1 cellular context compared by ENCODE assay signal in the genomic region with DNA sequence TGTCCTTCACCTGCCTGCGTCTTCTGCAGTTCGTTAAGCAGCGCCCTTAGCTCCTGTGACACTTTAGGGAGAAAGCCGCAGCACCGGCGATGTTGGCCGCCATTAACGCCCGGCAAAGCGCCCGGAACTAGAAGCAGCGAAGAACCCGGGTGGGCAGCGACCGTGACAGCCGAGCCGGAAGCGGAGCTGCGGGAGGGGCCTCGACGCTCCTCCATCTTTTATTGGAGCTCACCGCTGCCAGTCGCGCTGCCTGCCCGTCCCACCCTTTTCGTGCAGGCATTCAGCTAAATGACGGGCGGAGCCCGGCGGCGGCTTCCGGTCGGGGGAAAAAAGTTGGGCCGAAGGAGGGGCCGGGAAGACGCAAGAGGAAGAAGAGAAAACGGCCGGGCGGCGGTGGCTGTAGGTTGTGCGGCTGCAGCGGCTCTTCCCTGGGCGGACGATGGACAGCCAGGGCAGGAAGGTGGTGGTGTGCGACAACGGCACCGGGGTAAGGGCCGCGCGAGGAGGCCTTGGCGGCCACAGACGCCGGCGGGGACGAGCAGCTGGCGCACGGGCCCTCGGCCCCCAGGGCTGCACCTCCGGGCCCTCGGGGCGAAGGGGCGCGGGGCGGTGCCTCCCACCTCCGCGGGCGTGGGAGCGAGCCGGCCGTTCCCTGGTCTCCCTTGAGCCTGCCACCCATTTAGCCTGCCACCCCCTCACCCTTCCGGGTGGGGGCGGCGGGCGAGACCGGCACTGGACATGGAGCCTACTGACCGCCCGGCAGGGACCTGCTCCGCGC.
TF ChIP-seq lines count a peak whose summit lies in the region.

A gene (plus strand): TSS at position 361 of the 778 bp plus-strand sequence. CDS start 79 bp downstream, at position 440.

TF ChIP-seq in GM12878, 131 proteins besides CTCF, POLR2A, EP300 and RAD21 (continued from another document and continues in another):
- peak; percentile 86 for TF ChIP-seq PML (IDR thresholded peaks at IDR 0.05; ENCODE audit: low read length)
- TF ChIP-seq CHD4 (IDR thresholded peaks at IDR 0.05), result no peak
- TF ChIP-seq IKZF2 (IDR thresholded peaks at IDR 0.05), result peak; percentile 21 to 46; a peak in 2 of 4 replicates
- peak; percentile 75 for TF ChIP-seq MYC (IDR thresholded peaks at IDR 0.05; ENCODE audit: insufficient read depth, insufficient read length, insufficient replicate concordance, low read length, severe bottlenecking)
- peak; percentile 70 for TF ChIP-seq SIN3A (IDR thresholded peaks at IDR 0.05; ENCODE audit: low read depth, low read length)
- TF ChIP-seq IKZF1 (conservative IDR thresholded peaks at IDR 0.05), result peak; percentile 90
- TF ChIP-seq, protein P1, sequence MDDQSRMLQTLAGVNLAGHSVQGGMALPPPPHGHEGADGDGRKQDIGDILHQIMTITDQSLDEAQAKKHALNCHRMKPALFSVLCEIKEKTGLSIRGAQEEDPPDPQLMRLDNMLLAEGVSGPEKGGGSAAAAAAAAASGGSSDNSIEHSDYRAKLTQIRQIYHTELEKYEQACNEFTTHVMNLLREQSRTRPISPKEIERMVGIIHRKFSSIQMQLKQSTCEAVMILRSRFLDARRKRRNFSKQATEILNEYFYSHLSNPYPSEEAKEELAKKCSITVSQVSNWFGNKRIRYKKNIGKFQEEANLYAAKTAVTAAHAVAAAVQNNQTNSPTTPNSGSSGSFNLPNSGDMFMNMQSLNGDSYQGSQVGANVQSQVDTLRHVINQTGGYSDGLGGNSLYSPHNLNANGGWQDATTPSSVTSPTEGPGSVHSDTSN (IDR thresholded peaks at IDR 0.05; ENCODE audit: insufficient replicate concordance, low read depth, low read length), result peak; percentile 98
- peak; percentile 31 for TF ChIP-seq FOS (IDR thresholded peaks at IDR 0.05; ENCODE audit: borderline replicate concordance, extremely low read depth, insufficient read length)
- TF ChIP-seq SMAD5 (IDR thresholded peaks at IDR 0.05; ENCODE audit: low read depth), result peak; percentile 93
- 0 out of 2 replicates have a peak, but pooled peaks have one; percentile 23 for TF ChIP-seq ASH2L (IDR thresholded peaks at IDR 0.05; ENCODE audit: borderline replicate concordance, low read depth)
- peak; percentile 66; the same call in 1 of the 2 replicates for TF ChIP-seq ZNF384 (IDR thresholded peaks at IDR 0.05; ENCODE audit: borderline replicate concordance, low read depth, low read length)
- TF ChIP-seq, protein P2, sequence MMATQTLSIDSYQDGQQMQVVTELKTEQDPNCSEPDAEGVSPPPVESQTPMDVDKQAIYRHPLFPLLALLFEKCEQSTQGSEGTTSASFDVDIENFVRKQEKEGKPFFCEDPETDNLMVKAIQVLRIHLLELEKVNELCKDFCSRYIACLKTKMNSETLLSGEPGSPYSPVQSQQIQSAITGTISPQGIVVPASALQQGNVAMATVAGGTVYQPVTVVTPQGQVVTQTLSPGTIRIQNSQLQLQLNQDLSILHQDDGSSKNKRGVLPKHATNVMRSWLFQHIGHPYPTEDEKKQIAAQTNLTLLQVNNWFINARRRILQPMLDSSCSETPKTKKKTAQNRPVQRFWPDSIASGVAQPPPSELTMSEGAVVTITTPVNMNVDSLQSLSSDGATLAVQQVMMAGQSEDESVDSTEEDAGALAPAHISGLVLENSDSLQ (IDR thresholded peaks at IDR 0.05), result peak; percentile 99
- TF ChIP-seq, protein P3, sequence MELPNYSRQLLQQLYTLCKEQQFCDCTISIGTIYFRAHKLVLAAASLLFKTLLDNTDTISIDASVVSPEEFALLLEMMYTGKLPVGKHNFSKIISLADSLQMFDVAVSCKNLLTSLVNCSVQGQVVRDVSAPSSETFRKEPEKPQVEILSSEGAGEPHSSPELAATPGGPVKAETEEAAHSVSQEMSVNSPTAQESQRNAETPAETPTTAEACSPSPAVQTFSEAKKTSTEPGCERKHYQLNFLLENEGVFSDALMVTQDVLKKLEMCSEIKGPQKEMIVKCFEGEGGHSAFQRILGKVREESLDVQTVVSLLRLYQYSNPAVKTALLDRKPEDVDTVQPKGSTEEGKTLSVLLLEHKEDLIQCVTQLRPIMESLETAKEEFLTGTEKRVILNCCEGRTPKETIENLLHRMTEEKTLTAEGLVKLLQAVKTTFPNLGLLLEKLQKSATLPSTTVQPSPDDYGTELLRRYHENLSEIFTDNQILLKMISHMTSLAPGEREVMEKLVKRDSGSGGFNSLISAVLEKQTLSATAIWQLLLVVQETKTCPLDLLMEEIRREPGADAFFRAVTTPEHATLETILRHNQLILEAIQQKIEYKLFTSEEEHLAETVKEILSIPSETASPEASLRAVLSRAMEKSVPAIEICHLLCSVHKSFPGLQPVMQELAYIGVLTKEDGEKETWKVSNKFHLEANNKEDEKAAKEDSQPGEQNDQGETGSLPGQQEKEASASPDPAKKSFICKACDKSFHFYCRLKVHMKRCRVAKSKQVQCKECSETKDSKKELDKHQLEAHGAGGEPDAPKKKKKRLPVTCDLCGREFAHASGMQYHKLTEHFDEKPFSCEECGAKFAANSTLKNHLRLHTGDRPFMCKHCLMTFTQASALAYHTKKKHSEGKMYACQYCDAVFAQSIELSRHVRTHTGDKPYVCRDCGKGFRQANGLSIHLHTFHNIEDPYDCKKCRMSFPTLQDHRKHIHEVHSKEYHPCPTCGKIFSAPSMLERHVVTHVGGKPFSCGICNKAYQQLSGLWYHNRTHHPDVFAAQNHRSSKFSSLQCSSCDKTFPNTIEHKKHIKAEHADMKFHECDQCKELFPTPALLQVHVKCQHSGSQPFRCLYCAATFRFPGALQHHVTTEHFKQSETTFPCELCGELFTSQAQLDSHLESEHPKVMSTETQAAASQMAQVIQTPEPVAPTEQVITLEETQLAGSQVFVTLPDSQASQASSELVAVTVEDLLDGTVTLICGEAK (IDR thresholded peaks at IDR 0.05; ENCODE audit: borderline replicate concordance), result peak; percentile 94
- TF ChIP-seq EGR1 (IDR thresholded peaks at IDR 0.05; ENCODE audit: borderline replicate concordance in 1 of 2, low read depth in 2 of 2, low read length in 2 of 2), result peak in 1 of 2 experiments; percentile 75; a peak in 2 of 3 replicates
- peak; percentile 91 for TF ChIP-seq NR2C1 (IDR thresholded peaks at IDR 0.05)
- TF ChIP-seq, protein P4, sequence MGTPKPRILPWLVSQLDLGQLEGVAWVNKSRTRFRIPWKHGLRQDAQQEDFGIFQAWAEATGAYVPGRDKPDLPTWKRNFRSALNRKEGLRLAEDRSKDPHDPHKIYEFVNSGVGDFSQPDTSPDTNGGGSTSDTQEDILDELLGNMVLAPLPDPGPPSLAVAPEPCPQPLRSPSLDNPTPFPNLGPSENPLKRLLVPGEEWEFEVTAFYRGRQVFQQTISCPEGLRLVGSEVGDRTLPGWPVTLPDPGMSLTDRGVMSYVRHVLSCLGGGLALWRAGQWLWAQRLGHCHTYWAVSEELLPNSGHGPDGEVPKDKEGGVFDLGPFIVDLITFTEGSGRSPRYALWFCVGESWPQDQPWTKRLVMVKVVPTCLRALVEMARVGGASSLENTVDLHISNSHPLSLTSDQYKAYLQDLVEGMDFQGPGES (IDR thresholded peaks at IDR 0.05), result peak; percentile 76; the same call in 1 of the 2 replicates
- peak; percentile 96 for TF ChIP-seq GATAD2B (conservative IDR thresholded peaks at IDR 0.05; ENCODE audit: low read depth)
- peak; percentile 5 for TF ChIP-seq MEF2B (IDR thresholded peaks at IDR 0.05; ENCODE audit: partially characterized antibody, poor library complexity, severe bottlenecking)
- no peak for TF ChIP-seq MEF2A (IDR thresholded peaks at IDR 0.05; ENCODE audit: insufficient read depth, low read depth, low read length)
- TF ChIP-seq, protein P5, sequence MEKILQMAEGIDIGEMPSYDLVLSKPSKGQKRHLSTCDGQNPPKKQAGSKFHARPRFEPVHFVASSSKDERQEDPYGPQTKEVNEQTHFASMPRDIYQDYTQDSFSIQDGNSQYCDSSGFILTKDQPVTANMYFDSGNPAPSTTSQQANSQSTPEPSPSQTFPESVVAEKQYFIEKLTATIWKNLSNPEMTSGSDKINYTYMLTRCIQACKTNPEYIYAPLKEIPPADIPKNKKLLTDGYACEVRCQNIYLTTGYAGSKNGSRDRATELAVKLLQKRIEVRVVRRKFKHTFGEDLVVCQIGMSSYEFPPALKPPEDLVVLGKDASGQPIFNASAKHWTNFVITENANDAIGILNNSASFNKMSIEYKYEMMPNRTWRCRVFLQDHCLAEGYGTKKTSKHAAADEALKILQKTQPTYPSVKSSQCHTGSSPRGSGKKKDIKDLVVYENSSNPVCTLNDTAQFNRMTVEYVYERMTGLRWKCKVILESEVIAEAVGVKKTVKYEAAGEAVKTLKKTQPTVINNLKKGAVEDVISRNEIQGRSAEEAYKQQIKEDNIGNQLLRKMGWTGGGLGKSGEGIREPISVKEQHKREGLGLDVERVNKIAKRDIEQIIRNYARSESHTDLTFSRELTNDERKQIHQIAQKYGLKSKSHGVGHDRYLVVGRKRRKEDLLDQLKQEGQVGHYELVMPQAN (conservative IDR thresholded peaks at IDR 0.05), result peak; percentile 93
- TF ChIP-seq SIX5 (IDR thresholded peaks at IDR 0.05; ENCODE audit: low read depth, low read length, severe bottlenecking), result peak; percentile 13
- no peak for TF ChIP-seq WRNIP1 (IDR thresholded peaks at IDR 0.05; ENCODE audit: borderline replicate concordance, low read depth, low read length)
- no peak for TF ChIP-seq HDAC2 (IDR thresholded peaks at IDR 0.05)
- 0 out of 4 replicates have a peak, but pooled peaks of 1 of the 2 experiments have one; percentile 12 for TF ChIP-seq ETV6 (conservative IDR thresholded peaks at IDR 0.05 in 1 of 2, IDR thresholded peaks at IDR 0.05 in 1 of 2; ENCODE audit: borderline replicate concordance in 1 of 2, low read depth in 1 of 2)
- peak; percentile 100 for TF ChIP-seq PAX5 (IDR thresholded peaks at IDR 0.05; ENCODE audit: borderline replicate concordance, low read depth, low read length)
- TF ChIP-seq NFYA (IDR thresholded peaks at IDR 0.05; ENCODE audit: borderline replicate concordance, low read depth, low read length), result 0 out of 2 replicates have a peak, but pooled peaks have one; percentile 5
- peak; percentile 88 for TF ChIP-seq CBFB (IDR thresholded peaks at IDR 0.05; ENCODE audit: low read depth)
- TF ChIP-seq, protein P6, sequence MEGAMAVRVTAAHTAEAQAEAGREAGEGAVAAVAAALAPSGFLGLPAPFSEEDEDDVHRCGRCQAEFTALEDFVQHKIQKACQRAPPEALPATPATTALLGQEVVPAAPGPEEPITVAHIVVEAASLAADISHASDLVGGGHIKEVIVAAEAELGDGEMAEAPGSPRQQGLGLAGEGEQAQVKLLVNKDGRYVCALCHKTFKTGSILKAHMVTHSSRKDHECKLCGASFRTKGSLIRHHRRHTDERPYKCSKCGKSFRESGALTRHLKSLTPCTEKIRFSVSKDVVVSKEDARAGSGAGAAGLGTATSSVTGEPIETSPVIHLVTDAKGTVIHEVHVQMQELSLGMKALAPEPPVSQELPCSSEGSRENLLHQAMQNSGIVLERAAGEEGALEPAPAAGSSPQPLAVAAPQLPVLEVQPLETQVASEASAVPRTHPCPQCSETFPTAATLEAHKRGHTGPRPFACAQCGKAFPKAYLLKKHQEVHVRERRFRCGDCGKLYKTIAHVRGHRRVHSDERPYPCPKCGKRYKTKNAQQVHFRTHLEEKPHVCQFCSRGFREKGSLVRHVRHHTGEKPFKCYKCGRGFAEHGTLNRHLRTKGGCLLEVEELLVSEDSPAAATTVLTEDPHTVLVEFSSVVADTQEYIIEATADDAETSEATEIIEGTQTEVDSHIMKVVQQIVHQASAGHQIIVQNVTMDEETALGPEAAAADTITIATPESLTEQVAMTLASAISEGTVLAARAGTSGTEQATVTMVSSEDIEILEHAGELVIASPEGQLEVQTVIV (IDR thresholded peaks at IDR 0.05; ENCODE audit: borderline replicate concordance, partially characterized antibody), result peak; percentile 80
- peak; percentile 64 for TF ChIP-seq POLR2AphosphoS2 (IDR thresholded peaks at IDR 0.05; ENCODE audit: low read depth, low read length)
- no peak for TF ChIP-seq NRF1 (conservative IDR thresholded peaks at IDR 0.05; ENCODE audit: low read depth, low read length)
- TF ChIP-seq ZNF207 (IDR thresholded peaks at IDR 0.05; ENCODE audit: borderline replicate concordance), result peak; percentile 26; the same call in 1 of the 2 replicates
- peak; percentile 89 for TF ChIP-seq LARP7 (IDR thresholded peaks at IDR 0.05)
- TF ChIP-seq TARDBP (IDR thresholded peaks at IDR 0.05; ENCODE audit: borderline replicate concordance), result no peak; the same call in 1 of the 2 replicates
- TF ChIP-seq DPF2 (IDR thresholded peaks at IDR 0.05), result peak; percentile 98
- TF ChIP-seq, protein P7, sequence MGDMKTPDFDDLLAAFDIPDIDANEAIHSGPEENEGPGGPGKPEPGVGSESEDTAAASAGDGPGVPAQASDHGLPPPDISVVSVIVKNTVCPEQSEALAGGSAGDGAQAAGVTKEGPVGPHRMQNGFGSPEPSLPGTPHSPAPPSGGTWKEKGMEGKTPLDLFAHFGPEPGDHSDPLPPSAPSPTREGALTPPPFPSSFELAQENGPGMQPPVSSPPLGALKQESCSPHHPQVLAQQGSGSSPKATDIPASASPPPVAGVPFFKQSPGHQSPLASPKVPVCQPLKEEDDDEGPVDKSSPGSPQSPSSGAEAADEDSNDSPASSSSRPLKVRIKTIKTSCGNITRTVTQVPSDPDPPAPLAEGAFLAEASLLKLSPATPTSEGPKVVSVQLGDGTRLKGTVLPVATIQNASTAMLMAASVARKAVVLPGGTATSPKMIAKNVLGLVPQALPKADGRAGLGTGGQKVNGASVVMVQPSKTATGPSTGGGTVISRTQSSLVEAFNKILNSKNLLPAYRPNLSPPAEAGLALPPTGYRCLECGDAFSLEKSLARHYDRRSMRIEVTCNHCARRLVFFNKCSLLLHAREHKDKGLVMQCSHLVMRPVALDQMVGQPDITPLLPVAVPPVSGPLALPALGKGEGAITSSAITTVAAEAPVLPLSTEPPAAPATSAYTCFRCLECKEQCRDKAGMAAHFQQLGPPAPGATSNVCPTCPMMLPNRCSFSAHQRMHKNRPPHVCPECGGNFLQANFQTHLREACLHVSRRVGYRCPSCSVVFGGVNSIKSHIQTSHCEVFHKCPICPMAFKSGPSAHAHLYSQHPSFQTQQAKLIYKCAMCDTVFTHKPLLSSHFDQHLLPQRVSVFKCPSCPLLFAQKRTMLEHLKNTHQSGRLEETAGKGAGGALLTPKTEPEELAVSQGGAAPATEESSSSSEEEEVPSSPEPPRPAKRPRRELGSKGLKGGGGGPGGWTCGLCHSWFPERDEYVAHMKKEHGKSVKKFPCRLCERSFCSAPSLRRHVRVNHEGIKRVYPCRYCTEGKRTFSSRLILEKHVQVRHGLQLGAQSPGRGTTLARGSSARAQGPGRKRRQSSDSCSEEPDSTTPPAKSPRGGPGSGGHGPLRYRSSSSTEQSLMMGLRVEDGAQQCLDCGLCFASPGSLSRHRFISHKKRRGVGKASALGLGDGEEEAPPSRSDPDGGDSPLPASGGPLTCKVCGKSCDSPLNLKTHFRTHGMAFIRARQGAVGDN (IDR thresholded peaks at IDR 0.05), result peak; percentile 50; the same call in 1 of the 2 replicates
- TF ChIP-seq NBN (IDR thresholded peaks at IDR 0.05), result 0 out of 2 replicates have a peak, but pooled peaks have one; percentile 52
- TF ChIP-seq FOXK2 (IDR thresholded peaks at IDR 0.05), result no peak
- TF ChIP-seq GABPA (IDR thresholded peaks at IDR 0.05; ENCODE audit: low read depth), result peak; percentile 93
- no peak for TF ChIP-seq IRF4 (IDR thresholded peaks at IDR 0.05; ENCODE audit: low read depth, low read length)
- peak; percentile 52 for TF ChIP-seq RELA (IDR thresholded peaks at IDR 0.05; ENCODE audit: borderline replicate concordance, partially characterized antibody)
- TF ChIP-seq HCFC1 (IDR thresholded peaks at IDR 0.05; ENCODE audit: low read length), result peak; percentile 33; the same call in 1 of the 2 replicates
